ENCODE assay signal across 21 cellular contexts in the genomic region with DNA sequence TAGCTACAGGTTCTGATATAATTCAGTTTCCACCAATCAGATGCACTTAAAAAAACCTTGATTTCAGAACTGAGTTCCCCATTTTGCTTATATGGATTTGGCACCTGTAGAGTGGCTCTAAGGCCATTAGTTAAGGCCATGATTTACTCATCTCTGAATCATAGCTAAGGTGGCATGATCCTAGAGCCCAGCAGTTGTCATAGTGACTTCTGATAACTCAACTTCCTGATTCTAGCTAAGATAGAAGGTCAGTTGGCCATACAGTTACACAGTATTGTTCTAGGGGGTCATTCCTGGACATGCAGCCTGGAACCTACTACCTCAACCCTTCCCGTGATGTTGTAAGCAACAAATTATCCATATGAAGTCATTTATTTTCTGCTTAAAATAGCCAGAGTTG. TPM values are rescaled to one million over a fixed set of nuclear protein-coding genes. Genes with fewer than 3 reads are reported as not detected.
DNase-seq lines count a peak whose midpoint lies in the region; ATAC-seq, FAIRE-seq and TF ChIP-seq lines count a peak whose summit lies in the region.
"Had no signal": no experiment of that assay in that cellular context is flagged by ENCODE, and none has a peak within 500 bp of the region (broad histone marks: within the 10 kb centered on the region; RNA-seq: fewer than 3 reads in every experiment).

No MANE protein-coding gene starts in this region.

- H3K4me1 ChIP-seq in mucosa of descending colon (ENCODE audit: low read depth), result peaks cover 11% of the 10 kb centered on the region
- H3K4me1 ChIP-seq: SJCRH30 had no signal

- ATAC-seq in mucosa of descending colon (peak; percentile 47), left ventricle myocardium superior (no peak), GM19035 (IDR thresholded peaks at IDR 0.05; ENCODE audit: unreplicated experiment) (no peak)
- ATAC-seq: T-helper 17 cell had no signal

- H3K36me3 ChIP-seq in bronchial epithelial cell (ENCODE audit: control insufficient read depth, insufficient read depth, low read length) (peaks cover 3% of the 10 kb centered on the region), mucosa of descending colon (ENCODE audit: low read depth) (no peaks in the 10 kb centered on the region)
- H3K36me3 ChIP-seq: SJCRH30 had no signal

- intact Hi-C loops in mucosa of descending colon (cut with DNase I, micrococcal nuclease) (no loop called here), left ventricle myocardium superior (cut with micrococcal nuclease) (no loop called here)

- TF ChIP-seq POLR2A in H54 (IDR thresholded peaks at IDR 0.05; ENCODE audit: low read depth, low read length), result no peak

- H3K9me3 ChIP-seq in mucosa of descending colon, result no peaks in the 10 kb centered on the region
- H3K9me3 ChIP-seq: SJCRH30 had no signal

- no peaks in the 10 kb centered on the region for H3K27me3 ChIP-seq in bronchial epithelial cell (ENCODE audit: control insufficient read depth, insufficient read depth, low read length)
- H3K27me3 ChIP-seq: SJCRH30 had no signal

- DNase-seq in H54 (ENCODE audit: insufficient read length, low spot score), result no peak
- DNase-seq in MV-4-11 (lab: John Stamatoyannopoulos, UW), result peak; percentile 9
- DNase-seq in bronchial epithelial cell (ENCODE audit: low read depth), result peak; percentile 57
- DNase-seq in mucosa of descending colon, result no peak
- no peak for DNase-seq in RPMI8226
- no peak for DNase-seq in left ventricle myocardium superior
- no peak for DNase-seq in NCI-H1105 treated with DMSO at 0.1 percent for 48 hours (lab: John Stamatoyannopoulos, UW)
- DNase-seq: C1 segment of cervical spinal cord; CD8-positive, alpha-beta memory T cell; H7; HFFc6; NCI-H1048; NCI-H1694 treated with DMSO at 0.1 percent for 48 hours; NCI-H2107; NCI-H510A; NCI-H82; OCI-M1; SJCRH30; T-helper 17 cell had no signal

- FAIRE-seq in H54 (lab: Jason Lieb, UNC) (peak; percentile 90), bronchial epithelial cell (lab: Jason Lieb, UNC) (peak; percentile 58)
- FAIRE-seq: D721Med had no signal

- no peak overlapping the region for H3K4me3 ChIP-seq in bronchial epithelial cell (ENCODE audit: low read depth, low read length)
- no peak overlapping the region for H3K4me3 ChIP-seq in mucosa of descending colon
- H3K4me3 ChIP-seq: SJCRH30 had no signal

- no peak for TF ChIP-seq CTCF in bronchial epithelial cell (IDR thresholded peaks at IDR 0.05; ENCODE audit: insufficient read depth, low read length, severe bottlenecking)
- no peak for TF ChIP-seq CTCF in mucosa of descending colon (IDR thresholded peaks at IDR 0.05)

RNA-seq across cellular contexts. Expression of gene TMEM87A, which starts 15.9 kb away (rescaled TPM):
- total RNA-seq in bronchial epithelial cell, result 153 and 156 TPM in 2 replicates
- 10 to 100 TPM; 64.2 to 96.7 (median 93.6) TPM for total RNA-seq in mucosa of descending colon
- total RNA-seq in left ventricle myocardium superior, result 16.4 TPM

RNA-seq across cellular contexts. Expression of gene GANC, which starts 16.2 kb away (rescaled TPM):
- total RNA-seq in bronchial epithelial cell (13.2 and 14.1 TPM in 2 replicates), mucosa of descending colon (10 to 100 TPM; 41.9 to 51.6 (median 51.3) TPM), left ventricle myocardium superior (16.4 TPM)

Comparison
In these comparisons a context has a peak if more than half of its experiments do, and no peak if none do; other contexts are left out.
1. DNase-seq: peak in MV-4-11 (single experiment) and bronchial epithelial cell (single experiment); none in H54 (single experiment), mucosa of descending colon (0 of 3), RPMI8226 (single experiment), left ventricle myocardium superior (single experiment) and NCI-H1105 treated with DMSO at 0.1 percent for 48 hours (single experiment).